Comparison of ENCODE assay signal across 8 cellular contexts in the genomic region with DNA sequence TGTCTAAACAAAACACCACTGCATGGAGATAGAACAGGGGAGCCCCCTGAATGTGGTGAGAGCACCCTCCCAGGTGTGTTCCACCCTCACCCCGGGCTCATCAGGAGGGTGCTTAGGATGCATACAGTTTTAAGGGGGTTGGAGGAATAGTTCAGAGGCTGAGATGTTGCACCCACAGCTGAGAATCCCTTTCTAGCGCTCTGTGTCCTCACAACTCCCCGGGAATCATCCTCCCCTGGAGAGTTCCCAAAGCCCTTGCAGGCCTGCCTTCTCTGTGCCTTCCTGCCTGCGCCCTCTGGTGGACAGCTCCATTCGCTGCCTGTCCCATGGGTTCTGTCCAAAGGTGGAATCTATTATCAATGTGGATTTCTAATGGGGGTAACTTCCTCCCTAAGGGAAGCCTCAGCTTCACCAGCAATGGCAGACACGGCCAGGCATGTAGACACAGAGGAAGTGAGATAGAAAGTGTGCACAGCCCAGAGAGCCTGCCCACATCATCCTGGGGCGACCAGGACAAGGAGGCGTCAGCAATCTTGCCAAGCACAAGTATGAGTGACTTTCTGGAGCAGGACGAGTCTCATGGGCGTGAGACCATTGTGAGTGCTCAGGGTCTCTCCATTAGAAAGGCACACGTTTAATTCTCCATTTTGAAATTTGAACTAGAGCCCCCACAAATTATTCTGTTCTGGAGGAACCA. TPM values are rescaled to one million over a fixed set of nuclear protein-coding genes. Genes with fewer than 3 reads are reported as not detected.
A peak's percentile ranks its signal among the peaks of the same experiment; 100 is the strongest.
DNase-seq lines count a peak whose midpoint lies in the region; ATAC-seq lines count a peak whose summit lies in the region.

No MANE protein-coding gene starts in this region.

- ATAC-seq in GM18867 (IDR thresholded peaks at IDR 0.05; ENCODE audit: unreplicated experiment) (peak; percentile 57), left ventricle myocardium superior (peak; percentile 69), sciatic nerve (no peak), HG02623 (IDR thresholded peaks at IDR 0.05; ENCODE audit: unreplicated experiment) (no peak)

- in situ Hi-C loops in ACHN (cut with HindIII; ENCODE audit: low pct_ligation_motif_present, low pct_unique_long_range_greater_than_20kb, low sequenced_read_pairs) = no loop called here

- DNase-seq in ACHN (peak; percentile 87), NCI-H1048 (lab: John Stamatoyannopoulos, UW) (peak; percentile 45), T-helper 1 cell (peak in 4 of 5 donors; percentile 25 to 59 (median 30)), amniotic epithelial cell (ENCODE audit: low read depth) (peak; percentile 59), left ventricle myocardium superior (peak; percentile 78), sciatic nerve (ENCODE audit: low spot score) (peak; percentile 81)

- intact Hi-C loops in left ventricle myocardium superior (cut with micrococcal nuclease) (no loop called here), sciatic nerve (cut with DNase I) (no loop called here)

RNA-seq across cellular contexts. Expression of gene UGT1A5, which starts 1.2 kb away (rescaled TPM):
- total RNA-seq in left ventricle myocardium superior (not detected), sciatic nerve (not detected)

RNA-seq across cellular contexts. Expression of gene UGT1A4, which starts 7.1 kb away (rescaled TPM):
- total RNA-seq in left ventricle myocardium superior = not detected
- total RNA-seq in sciatic nerve = not detected

RNA-seq across cellular contexts. Expression of gene UGT1A3, which starts 17.4 kb away (rescaled TPM):
- not detected for total RNA-seq in left ventricle myocardium superior
- not detected for total RNA-seq in sciatic nerve

RNA-seq across cellular contexts. Expression of gene UGT1A6, which starts 18.8 kb away (rescaled TPM):
- total RNA-seq in left ventricle myocardium superior = not detected
- total RNA-seq in sciatic nerve = not detected

RNA-seq across cellular contexts. Expression of gene UGT1A7, which starts 29.8 kb away (rescaled TPM):
- total RNA-seq in left ventricle myocardium superior (not detected), sciatic nerve (not detected)

Comparison
In these comparisons a context has a peak if more than half of its experiments do, and no peak if none do; other contexts are left out.
1. DNase-seq: peak in every context shown above with its lines; median percentile 87 in ACHN; 81 in sciatic nerve; 78 in left ventricle myocardium superior; 59 in amniotic epithelial cell; 45 in NCI-H1048; 30 in T-helper 1 cell.
2. ATAC-seq: peak in GM18867 (single experiment) and left ventricle myocardium superior (single experiment); none in sciatic nerve (single experiment) and HG02623 (single experiment).